In the genomic region with DNA sequence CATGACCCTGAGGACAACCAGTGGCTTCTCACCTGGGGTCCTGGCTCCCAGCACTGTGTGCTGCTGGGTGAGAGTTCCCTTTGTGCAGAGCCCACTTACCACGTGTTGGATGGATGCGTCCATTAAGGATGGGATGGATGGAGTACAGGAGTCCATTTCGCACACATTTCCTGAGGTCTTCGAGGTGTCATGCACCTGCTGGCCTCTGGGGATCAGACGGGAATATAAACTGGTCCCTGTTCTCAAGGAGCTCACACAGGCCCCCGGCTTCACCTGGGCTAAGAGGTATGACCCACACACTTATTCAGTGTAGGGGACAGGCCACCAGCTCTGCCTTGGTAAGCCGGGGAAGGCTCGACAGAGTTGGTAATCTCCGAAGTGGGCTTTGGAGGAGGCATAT, we compare ENCODE assay signal across 2 cellular contexts.
TF ChIP-seq lines count a peak whose summit lies in the region.

No MANE protein-coding gene starts in this region.

TF ChIP-seq in HCT116, 20 proteins besides CTCF, POLR2A, EP300 and RAD21 (continued from another document):
- TF ChIP-seq, protein P1, sequence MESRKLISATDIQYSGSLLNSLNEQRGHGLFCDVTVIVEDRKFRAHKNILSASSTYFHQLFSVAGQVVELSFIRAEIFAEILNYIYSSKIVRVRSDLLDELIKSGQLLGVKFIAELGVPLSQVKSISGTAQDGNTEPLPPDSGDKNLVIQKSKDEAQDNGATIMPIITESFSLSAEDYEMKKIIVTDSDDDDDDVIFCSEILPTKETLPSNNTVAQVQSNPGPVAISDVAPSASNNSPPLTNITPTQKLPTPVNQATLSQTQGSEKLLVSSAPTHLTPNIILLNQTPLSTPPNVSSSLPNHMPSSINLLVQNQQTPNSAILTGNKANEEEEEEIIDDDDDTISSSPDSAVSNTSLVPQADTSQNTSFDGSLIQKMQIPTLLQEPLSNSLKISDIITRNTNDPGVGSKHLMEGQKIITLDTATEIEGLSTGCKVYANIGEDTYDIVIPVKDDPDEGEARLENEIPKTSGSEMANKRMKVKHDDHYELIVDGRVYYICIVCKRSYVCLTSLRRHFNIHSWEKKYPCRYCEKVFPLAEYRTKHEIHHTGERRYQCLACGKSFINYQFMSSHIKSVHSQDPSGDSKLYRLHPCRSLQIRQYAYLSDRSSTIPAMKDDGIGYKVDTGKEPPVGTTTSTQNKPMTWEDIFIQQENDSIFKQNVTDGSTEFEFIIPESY (IDR thresholded peaks at IDR 0.05; ENCODE audit: extremely low read depth, insufficient replicate concordance, low read length): no peak
- TF ChIP-seq JUND (IDR thresholded peaks at IDR 0.05) (no peak), ZNF274 (IDR thresholded peaks at IDR 0.05; ENCODE audit: low read depth, low read length) (no peak), POLR2AphosphoS5 (IDR thresholded peaks at IDR 0.05; ENCODE audit: low read depth, low read length) (no peak), MAX (IDR thresholded peaks at IDR 0.05) (no peak)
TF ChIP-seq in HCT116: peak in this region for 0.

TF ChIP-seq in K562, 482 proteins besides CTCF, POLR2A, EP300 and RAD21 (continued from another document):
- TF ChIP-seq, protein P2, sequence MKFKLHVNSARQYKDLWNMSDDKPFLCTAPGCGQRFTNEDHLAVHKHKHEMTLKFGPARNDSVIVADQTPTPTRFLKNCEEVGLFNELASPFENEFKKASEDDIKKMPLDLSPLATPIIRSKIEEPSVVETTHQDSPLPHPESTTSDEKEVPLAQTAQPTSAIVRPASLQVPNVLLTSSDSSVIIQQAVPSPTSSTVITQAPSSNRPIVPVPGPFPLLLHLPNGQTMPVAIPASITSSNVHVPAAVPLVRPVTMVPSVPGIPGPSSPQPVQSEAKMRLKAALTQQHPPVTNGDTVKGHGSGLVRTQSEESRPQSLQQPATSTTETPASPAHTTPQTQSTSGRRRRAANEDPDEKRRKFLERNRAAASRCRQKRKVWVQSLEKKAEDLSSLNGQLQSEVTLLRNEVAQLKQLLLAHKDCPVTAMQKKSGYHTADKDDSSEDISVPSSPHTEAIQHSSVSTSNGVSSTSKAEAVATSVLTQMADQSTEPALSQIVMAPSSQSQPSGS (CRISPR knock-in tag; IDR thresholded peaks at IDR 0.05): no peak
- TF ChIP-seq MTA3 (IDR thresholded peaks at IDR 0.05; ENCODE audit: borderline replicate concordance) (no peak), CHCHD3 (CRISPR knock-in tag; IDR thresholded peaks at IDR 0.05) (no peak), XRCC5 (IDR thresholded peaks at IDR 0.05; ENCODE audit: low read depth, low read length) (no peak), PHTF2 (CRISPR knock-in tag; IDR thresholded peaks at IDR 0.05) (no peak), SMARCC2 (IDR thresholded peaks at IDR 0.05; ENCODE audit: low read depth) (no peak), ATF1 (CRISPR knock-in tag; IDR thresholded peaks at IDR 0.05) (no peak), ATF1 (tag; IDR thresholded peaks at IDR 0.05) (no peak), CLOCK (CRISPR knock-in tag; IDR thresholded peaks at IDR 0.05; ENCODE audit: borderline replicate concordance) (no peak), TGIF2 (CRISPR knock-in tag; IDR thresholded peaks at IDR 0.05) (no peak), SNRNP70 (optimal IDR thresholded peaks at IDR 0.05; ENCODE audit: low read depth, low read length) (no peak), PURB (CRISPR knock-in tag; IDR thresholded peaks at IDR 0.05; ENCODE audit: low read depth) (no peak), SREBF1 (IDR thresholded peaks at IDR 0.05; ENCODE audit: borderline replicate concordance, low read depth, low read length) (no peak), MCM2 (IDR thresholded peaks at IDR 0.05; ENCODE audit: low read depth) (no peak), SREBF2 (CRISPR knock-in tag; IDR thresholded peaks at IDR 0.05) (no peak), CBX2 (IDR thresholded peaks at IDR 0.05; ENCODE audit: insufficient read depth, low read length, poor library complexity, severe bottlenecking) (no peak), ZC3H8 (IDR thresholded peaks at IDR 0.05) (no peak), ZNF174 (CRISPR knock-in tag; IDR thresholded peaks at IDR 0.05) (no peak)
- TF ChIP-seq, protein P3, sequence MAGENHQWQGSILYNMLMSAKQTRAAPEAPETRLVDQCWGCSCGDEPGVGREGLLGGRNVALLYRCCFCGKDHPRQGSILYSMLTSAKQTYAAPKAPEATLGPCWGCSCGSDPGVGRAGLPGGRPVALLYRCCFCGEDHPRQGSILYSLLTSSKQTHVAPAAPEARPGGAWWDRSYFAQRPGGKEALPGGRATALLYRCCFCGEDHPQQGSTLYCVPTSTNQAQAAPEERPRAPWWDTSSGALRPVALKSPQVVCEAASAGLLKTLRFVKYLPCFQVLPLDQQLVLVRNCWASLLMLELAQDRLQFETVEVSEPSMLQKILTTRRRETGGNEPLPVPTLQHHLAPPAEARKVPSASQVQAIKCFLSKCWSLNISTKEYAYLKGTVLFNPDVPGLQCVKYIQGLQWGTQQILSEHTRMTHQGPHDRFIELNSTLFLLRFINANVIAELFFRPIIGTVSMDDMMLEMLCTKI (IDR thresholded peaks at IDR 0.05; ENCODE audit: partially characterized antibody): no peak
